Comparison of ENCODE assay signal across 26 cellular contexts in the genomic region with DNA sequence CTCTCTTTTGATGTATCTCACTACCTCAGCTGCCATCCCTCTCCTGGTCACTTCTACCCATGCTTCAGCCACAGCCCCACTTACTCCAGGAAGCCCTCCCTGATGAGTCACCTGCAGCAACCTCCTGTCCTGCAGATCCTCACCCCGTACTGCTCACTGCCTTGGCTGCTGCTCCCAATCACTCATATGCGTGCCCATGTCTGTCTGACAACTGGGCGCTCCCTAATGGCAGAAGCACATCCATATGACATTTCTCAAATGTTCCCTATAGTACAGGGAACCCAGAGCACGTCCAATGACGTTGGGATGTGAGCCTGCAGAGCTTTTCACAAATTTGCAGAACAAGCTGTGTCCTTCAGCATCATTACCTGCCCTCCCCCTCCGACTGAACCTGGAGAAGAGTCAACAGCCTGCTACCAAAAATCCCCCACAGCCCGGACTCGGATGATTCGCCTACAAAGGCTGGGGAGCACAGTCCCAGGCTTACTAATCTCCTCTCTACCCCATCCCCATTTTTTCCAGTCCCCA.
DNase-seq lines count a peak whose midpoint lies in the region; ATAC-seq, FAIRE-seq and TF ChIP-seq lines count a peak whose summit lies in the region.
"Had no signal": no experiment of that assay in that cellular context is flagged by ENCODE, and none has a peak within 500 bp of the region (broad histone marks: within the 10 kb centered on the region; RNA-seq: fewer than 3 reads in every experiment).

No MANE protein-coding gene starts in this region.

- H3K27me3 ChIP-seq in SK-N-SH (ENCODE audit: insufficient read depth) = no peaks in the 10 kb centered on the region; the same call in none of the 2 replicates
- H3K27me3 ChIP-seq in HepG2 (ENCODE audit: control insufficient read depth in 1 of 2, insufficient read depth in 2 of 2, low read length in 2 of 2) = peaks cover 0 to 36% of the 10 kb centered on the region in 2 experiments; a peak in 4 of 5 replicates
- no peaks in the 10 kb centered on the region for H3K27me3 ChIP-seq in suprapubic skin
- H3K27me3 ChIP-seq: cardiac muscle cell, SJSA1 had no signal

- TF ChIP-seq RAD21 in SK-N-SH (IDR thresholded peaks at IDR 0.05; ENCODE audit: low read length) (no peak), HepG2 (CRISPR knock-in tag; IDR thresholded peaks at IDR 0.05) (no peak)

- H3K27ac ChIP-seq in SK-N-SH (ENCODE audit: low read depth in 2 of 2, low read length in 1 of 2) (no peak overlapping the region), HepG2 (ENCODE audit: extremely low read length, insufficient read depth, low read length) (no peak overlapping the region), suprapubic skin (no peak overlapping the region)
- H3K27ac ChIP-seq: cardiac muscle cell, esophagus squamous epithelium, gastroesophageal sphincter, psoas muscle, SJSA1 had no signal

- H3K9ac ChIP-seq in SK-N-SH (no peak overlapping the region), HepG2 (ENCODE audit: insufficient read depth, low read depth, low read length) (no peak overlapping the region)

- ATAC-seq in SK-N-SH treated with all-trans-retinoic acid at 6 μM for 48 hours = no peak
- ATAC-seq in HepG2 = no peak
- ATAC-seq: activated naive CD4-positive, alpha-beta T cell treated with anti-CD3 and anti-CD28 coated beads, Interleukin-2, amount 50 U/mL, for 72 hours; gastroesophageal sphincter; stimulated activated naive B cell treated with anti-CD40 and anti-IgM and Interleukin-4, amounts not matched to agents 10 μg/mL and 1 μg/mL and 100 μg/mL, for 72 hours had no signal

- no peaks in the 10 kb centered on the region for H3K79me2 ChIP-seq in SK-N-SH (ENCODE audit: insufficient read depth)
- H3K79me2 ChIP-seq in HepG2 (ENCODE audit: insufficient read depth, low read length) = no peaks in the 10 kb centered on the region

- H3K9me3 Mint-ChIP-seq in activated CD4-positive, alpha-beta memory T cell treated with anti-CD3 and anti-CD28 coated beads for 36 hours = peaks cover 5% of the 10 kb centered on the region
- H3K9me3 Mint-ChIP-seq: activated naive CD4-positive, alpha-beta T cell treated with anti-CD3 and anti-CD28 coated beads, Interleukin-2, amount 50 U/mL, for 72 hours; CD4-positive, alpha-beta T cell had no signal

- no TSS peak for BruUV-seq in HepG2 (replicated peaks; lab: Mats Ljungman, UMichigan)

- H3K4me3 ChIP-seq in SK-N-SH (ENCODE audit: low read depth in 2 of 2, low read length in 1 of 2) = no peak overlapping the region
- no peak overlapping the region for H3K4me3 ChIP-seq in HepG2 (replicated peaks in 1 of 3; ENCODE audit: insufficient read depth in 1 of 3, low read depth in 2 of 3, low read length in 3 of 3)
- no peak overlapping the region for H3K4me3 ChIP-seq in suprapubic skin
- H3K4me3 ChIP-seq: cardiac muscle cell, esophagus squamous epithelium, gastroesophageal sphincter, psoas muscle, SJSA1 had no signal

- no peaks in the 10 kb centered on the region for H3F3A ChIP-seq in SK-N-SH (replicated peaks; ENCODE audit: insufficient read depth)

- H3K4me3 Mint-ChIP-seq in activated CD4-positive, alpha-beta memory T cell treated with anti-CD3 and anti-CD28 coated beads for 36 hours = no peak overlapping the region
- H3K4me3 Mint-ChIP-seq: CD4-positive, alpha-beta T cell; stimulated activated naive B cell treated with anti-CD40 and anti-IgM and Interleukin-4, amounts not matched to agents 10 μg/mL and 1 μg/mL and 100 μg/mL, for 72 hours had no signal

- no peak for TF ChIP-seq EP300 in SK-N-SH (IDR thresholded peaks at IDR 0.05; ENCODE audit: borderline replicate concordance in 1 of 2, low read depth in 1 of 2, low read length in 1 of 2)
- TF ChIP-seq EP300 in HepG2 (IDR thresholded peaks at IDR 0.05; ENCODE audit: low read depth in 2 of 2, low read length in 2 of 2) = no peak
- TF ChIP-seq EP300 in HepG2 (CRISPR knock-in tag; IDR thresholded peaks at IDR 0.05; ENCODE audit: borderline replicate concordance) = no peak
- TF ChIP-seq EP300 in suprapubic skin (IDR thresholded peaks at IDR 0.05) = no peak

- no peaks in the 10 kb centered on the region for H3K36me3 ChIP-seq in SK-N-SH (replicated peaks in 1 of 2; ENCODE audit: control insufficient read depth in 1 of 2, insufficient read depth in 2 of 2, low read length in 1 of 2)
- no peaks in the 10 kb centered on the region for H3K36me3 ChIP-seq in HepG2 (replicated peaks in 1 of 2; ENCODE audit: control insufficient read depth in 1 of 2, insufficient read depth in 2 of 2, low read length in 2 of 2)
- no peaks in the 10 kb centered on the region for H3K36me3 ChIP-seq in suprapubic skin
- H3K36me3 ChIP-seq: cardiac muscle cell, esophagus squamous epithelium, gastroesophageal sphincter, SJSA1 had no signal

- intact Hi-C loops in activated CD4-positive, alpha-beta memory T cell treated with anti-CD3 and anti-CD28 coated beads for 36 hours (cut with micrococcal nuclease) = no loop called here
- intact Hi-C loops in HepG2 (cut with micrococcal nuclease; ENCODE audit: unreplicated experiment) = no loop called here

- in situ Hi-C loops in HepG2 (cut with HindIII; ENCODE audit: extremely low pct_ligation_motif_present, low pct_unique_long_range_greater_than_20kb) = loop anchor here (10.0 kb wide), 1 partner anchor 121 kb away; no protein-coding TSS in a partner anchor

- TF ChIP-seq POLR2A in HepG2 (IDR thresholded peaks at IDR 0.05; ENCODE audit: insufficient read depth in 1 of 2, low read depth in 2 of 2, low read length in 2 of 2) (no peak), suprapubic skin (IDR thresholded peaks at IDR 0.05) (no peak)

- POLR2A ChIA-PET in SK-N-SH (lab: Yijun Ruan, JAX) = interaction anchor here (1.3 kb wide), 1 partner anchor 9 kb away, joined by 3 read pairs; no protein-coding TSS in a partner anchor
- POLR2A ChIA-PET in activated CD4-positive, alpha-beta memory T cell treated with anti-CD3 and anti-CD28 coated beads for 36 hours (lab: Charles Lee) = no interaction called here
- POLR2A ChIA-PET in HepG2 (lab: Yijun Ruan, JAX) = no interaction called here

- no peak for FAIRE-seq in HepG2 (lab: Jason Lieb, UNC)
- FAIRE-seq: A204.1, D721Med, RCC 7860, TTC549 had no signal

- CTCF ChIA-PET in SK-N-SH (lab: Yijun Ruan, JAX) = interaction anchor here (0.6 to 7.8 kb wide), 11 partner anchors 9 to 1519 kb away, joined by 3 to 55 read pairs (median 6); no protein-coding TSS in a partner anchor
- CTCF ChIA-PET in activated CD4-positive, alpha-beta memory T cell treated with anti-CD3 and anti-CD28 coated beads for 36 hours (lab: Charles Lee) = interaction anchor here (1.6 to 6.2 kb wide), 2 partner anchors 36 to 388 kb away, joined by 7 to 69 read pairs; no protein-coding TSS in a partner anchor
- CTCF ChIA-PET in HepG2 (lab: Yijun Ruan, JAX; ENCODE audit: low intra/inter-chr PET ratio, low total read pairs) = no interaction called here

- TF ChIP-seq CTCF in SK-N-SH (IDR thresholded peaks at IDR 0.05) (no peak), HepG2 (CRISPR knock-in tag; IDR thresholded peaks at IDR 0.05) (no peak), suprapubic skin (IDR thresholded peaks at IDR 0.05) (no peak)

- no peaks in the 10 kb centered on the region for H3K9me2 ChIP-seq in SK-N-SH

- H4K20me1 ChIP-seq in SK-N-SH (ENCODE audit: insufficient read depth) (no peaks in the 10 kb centered on the region), HepG2 (ENCODE audit: insufficient read depth, low read length) (no peaks in the 10 kb centered on the region)

- no peaks in the 10 kb centered on the region for H3K36me3 Mint-ChIP-seq in activated CD4-positive, alpha-beta memory T cell treated with anti-CD3 and anti-CD28 coated beads for 36 hours
- H3K36me3 Mint-ChIP-seq: activated naive CD4-positive, alpha-beta T cell treated with anti-CD3 and anti-CD28 coated beads, Interleukin-2, amount 50 U/mL, for 72 hours had no signal

- peaks cover 10% of the 10 kb centered on the region for H3K4me1 Mint-ChIP-seq in activated CD4-positive, alpha-beta memory T cell treated with anti-CD3 and anti-CD28 coated beads for 36 hours (ENCODE audit: low read depth)

- H3K4me1 ChIP-seq in SK-N-SH (ENCODE audit: control insufficient read depth in 1 of 2, insufficient read depth in 2 of 2, low read depth in 1 of 2, low read length in 1 of 2) (peaks cover 0 to 18% of the 10 kb centered on the region in 2 experiments; a peak in 2 of 4 replicates), HepG2 (ENCODE audit: insufficient read depth, low read length) (no peaks in the 10 kb centered on the region), suprapubic skin (no peaks in the 10 kb centered on the region)
- H3K4me1 ChIP-seq: psoas muscle, SJSA1 had no signal

- 57% methylated on average over 9 of the region's 9 CpGs for WGBS in SK-N-SH (ENCODE audit: low lambda C conversion rate)
- 50% methylated on average over 9 of the region's 9 CpGs for WGBS in HepG2 (ENCODE audit: low lambda C conversion rate)
- WGBS in suprapubic skin = 76% methylated on average over 9 of the region's 9 CpGs

- DNase-seq in SK-N-SH (no peak), islet precursor cell (peak; percentile 67), cerebellar nuclear complex (lab: John Stamatoyannopoulos, UW) (no peak), amygdala (lab: John Stamatoyannopoulos, UW) (no peak), HepG2 (ENCODE audit: low spot score) (no peak), suprapubic skin (ENCODE audit: low spot score in 2 of 2) (no peak)
- peak; percentile 8 for DNase-seq in activated CD4-positive, alpha-beta memory T cell treated with anti-CD3 and anti-CD28 coated beads for 36 hours
- DNase-seq: activated CD4-positive, alpha-beta T cell treated with anti-CD3 and anti-CD28 coated beads, Interleukin-2, amount 50 U/mL, for 48 hours; AML-193; aorta; CD4-positive, alpha-beta T cell; cortex of kidney; esophagus squamous epithelium; Kasumi-1; stimulated activated CD4-positive, alpha-beta T cell treated with anti-CD3 and anti-CD28 coated beads, Interleukin-15, amount 100 ng/mL, for 24 hours; stimulated activated naive B cell treated with anti-CD40 and anti-IgM and Interleukin-4, amounts not matched to agents 10 μg/mL and 1 μg/mL and 100 μg/mL, for 72 hours had no signal

- peaks cover 14% of the 10 kb centered on the region for H3K27me3 Mint-ChIP-seq in activated CD4-positive, alpha-beta memory T cell treated with anti-CD3 and anti-CD28 coated beads for 36 hours

- H3K4me2 ChIP-seq in SK-N-SH = no peak overlapping the region
- no peak overlapping the region for H3K4me2 ChIP-seq in HepG2 (ENCODE audit: low read depth, low read length)

- no peak overlapping the region for H3K27ac Mint-ChIP-seq in activated CD4-positive, alpha-beta memory T cell treated with anti-CD3 and anti-CD28 coated beads for 36 hours
- H3K27ac Mint-ChIP-seq: activated naive CD4-positive, alpha-beta T cell treated with anti-CD3 and anti-CD28 coated beads, Interleukin-2, amount 50 U/mL, for 72 hours; CD4-positive, alpha-beta T cell; stimulated activated naive B cell treated with anti-CD40 and anti-IgM and Interleukin-4, amounts not matched to agents 10 μg/mL and 1 μg/mL and 100 μg/mL, for 72 hours had no signal

- H3K9me3 ChIP-seq in SK-N-SH (no peaks in the 10 kb centered on the region), HepG2 (ENCODE audit: low read length) (no peaks in the 10 kb centered on the region), suprapubic skin (no peaks in the 10 kb centered on the region)
- H3K9me3 ChIP-seq: esophagus squamous epithelium, psoas muscle, SJSA1 had no signal

- H2AFZ ChIP-seq in SK-N-SH (ENCODE audit: low read depth) (no peak overlapping the region), HepG2 (ENCODE audit: low read length) (no peak overlapping the region)

TF ChIP-seq in HepG2, 621 proteins besides CTCF, POLR2A, EP300 and RAD21 (continues in another document):
- TF ChIP-seq ZNF780A (CRISPR knock-in tag; IDR thresholded peaks at IDR 0.05) (no peak), ZNF205 (CRISPR knock-in tag; IDR thresholded peaks at IDR 0.05) (no peak)

Comparison
In these comparisons a context has a peak if more than half of its experiments do, and no peak if none do; other contexts are left out.
1. DNase-seq: peak in activated CD4-positive, alpha-beta memory T cell treated with anti-CD3 and anti-CD28 coated beads for 36 hours (single experiment) and islet precursor cell (single experiment); none in SK-N-SH (single experiment), cerebellar nuclear complex (0 of 2), amygdala (0 of 56), HepG2 (single experiment) and suprapubic skin (0 of 2).